Comparison of ENCODE assay signal across 8 cellular contexts in the genomic region with DNA sequence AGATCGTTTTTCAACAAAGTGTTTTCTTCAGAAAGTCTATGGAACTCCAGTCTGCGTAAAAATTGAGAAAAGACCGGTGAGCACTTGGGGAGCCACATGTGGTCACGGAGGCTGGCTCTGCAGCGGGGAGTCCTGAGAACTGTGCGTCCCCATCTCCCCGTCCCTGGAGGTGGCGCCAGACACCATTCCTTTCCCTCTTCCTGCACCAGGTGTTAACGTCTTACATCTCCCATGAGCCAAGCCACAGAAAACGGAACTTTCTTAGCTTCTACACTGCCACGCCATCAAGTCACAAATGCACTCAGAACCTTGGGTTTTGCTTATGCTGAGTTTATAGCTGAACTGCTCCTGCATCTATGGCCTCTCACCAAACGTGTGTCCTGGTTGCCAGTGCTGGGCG.
DNase-seq lines count a peak whose midpoint lies in the region; ATAC-seq and TF ChIP-seq lines count a peak whose summit lies in the region.

No MANE protein-coding gene starts in this region.

- no peak overlapping the region for H3K4me3 Mint-ChIP-seq in stimulated activated effector memory CD8-positive, alpha-beta T cell treated with anti-CD3 and anti-CD28 coated beads, Interleukin-12 subunit alpha, Interleukin-12 subunit beta, amount 100 ng/mL, for 72 hours

- DNase-seq in activated CD4-positive, alpha-beta T cell treated with anti-CD3 and anti-CD28 coated beads for 4 hours = peak; percentile 26 to 31
- peak; percentile 10 for DNase-seq in fibroblast of the conjunctiva (ENCODE audit: low read depth)
- no peak for DNase-seq in stimulated activated effector memory CD8-positive, alpha-beta T cell treated with anti-CD3 and anti-CD28 coated beads, Interleukin-12 subunit alpha, Interleukin-12 subunit beta, amount 100 ng/mL, for 72 hours (ENCODE audit: low spot score in 2 of 2)
- DNase-seq in AG08395 (ENCODE audit: low spot score) = no peak

- H3K9me3 Mint-ChIP-seq in stimulated activated effector memory CD8-positive, alpha-beta T cell treated with anti-CD3 and anti-CD28 coated beads, Interleukin-12 subunit alpha, Interleukin-12 subunit beta, amount 100 ng/mL, for 72 hours = no peaks in the 10 kb centered on the region

- H3K27ac ChIP-seq in C4-2B = no peak overlapping the region

- ATAC-seq in GM19035 (IDR thresholded peaks at IDR 0.05; ENCODE audit: unreplicated experiment) (peak; percentile 55), HG02571 (IDR thresholded peaks at IDR 0.05; ENCODE audit: unreplicated experiment) (no peak)
- peak; percentile 57 for ATAC-seq in stimulated activated effector memory CD8-positive, alpha-beta T cell treated with anti-CD3 and anti-CD28 coated beads, Interleukin-12 subunit alpha, Interleukin-12 subunit beta, amount 100 ng/mL, for 72 hours

- peak; percentile 74 for TF ChIP-seq RAD21 in Ishikawa (IDR thresholded peaks at IDR 0.05; ENCODE audit: low read depth)

- TF ChIP-seq EP300 in Ishikawa (IDR thresholded peaks at IDR 0.05; ENCODE audit: borderline replicate concordance) = no peak

- TF ChIP-seq CTCF in C4-2B (conservative IDR thresholded peaks at IDR 0.05) = peak; percentile 72

- no peak overlapping the region for H3K27ac Mint-ChIP-seq in stimulated activated effector memory CD8-positive, alpha-beta T cell treated with anti-CD3 and anti-CD28 coated beads, Interleukin-12 subunit alpha, Interleukin-12 subunit beta, amount 100 ng/mL, for 72 hours

- H3K4me1 Mint-ChIP-seq in stimulated activated effector memory CD8-positive, alpha-beta T cell treated with anti-CD3 and anti-CD28 coated beads, Interleukin-12 subunit alpha, Interleukin-12 subunit beta, amount 100 ng/mL, for 72 hours = no peaks in the 10 kb centered on the region

- H3K36me3 Mint-ChIP-seq in stimulated activated effector memory CD8-positive, alpha-beta T cell treated with anti-CD3 and anti-CD28 coated beads, Interleukin-12 subunit alpha, Interleukin-12 subunit beta, amount 100 ng/mL, for 72 hours = no peaks in the 10 kb centered on the region

TF ChIP-seq in Ishikawa, 13 proteins besides CTCF, POLR2A, EP300 and RAD21:
- TF ChIP-seq ZBTB7A (IDR thresholded peaks at IDR 0.05; ENCODE audit: low read depth) = no peak
- no peak for TF ChIP-seq CEBPB (IDR thresholded peaks at IDR 0.05)
- no peak for TF ChIP-seq YY1 (IDR thresholded peaks at IDR 0.05; ENCODE audit: low read depth)
- TF ChIP-seq, protein P1, sequence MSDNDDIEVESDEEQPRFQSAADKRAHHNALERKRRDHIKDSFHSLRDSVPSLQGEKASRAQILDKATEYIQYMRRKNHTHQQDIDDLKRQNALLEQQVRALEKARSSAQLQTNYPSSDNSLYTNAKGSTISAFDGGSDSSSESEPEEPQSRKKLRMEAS (IDR thresholded peaks at IDR 0.05) = no peak
- no peak for TF ChIP-seq TAF1 (IDR thresholded peaks at IDR 0.05; ENCODE audit: low read depth)
- TF ChIP-seq, protein P2, sequence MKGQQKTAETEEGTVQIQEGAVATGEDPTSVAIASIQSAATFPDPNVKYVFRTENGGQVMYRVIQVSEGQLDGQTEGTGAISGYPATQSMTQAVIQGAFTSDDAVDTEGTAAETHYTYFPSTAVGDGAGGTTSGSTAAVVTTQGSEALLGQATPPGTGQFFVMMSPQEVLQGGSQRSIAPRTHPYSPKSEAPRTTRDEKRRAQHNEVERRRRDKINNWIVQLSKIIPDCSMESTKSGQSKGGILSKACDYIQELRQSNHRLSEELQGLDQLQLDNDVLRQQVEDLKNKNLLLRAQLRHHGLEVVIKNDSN (IDR thresholded peaks at IDR 0.05) = no peak
- TF ChIP-seq FOXM1 (IDR thresholded peaks at IDR 0.05; ENCODE audit: borderline replicate concordance, low read depth) = no peak
- no peak for TF ChIP-seq TEAD4 (IDR thresholded peaks at IDR 0.05)
- TF ChIP-seq EGR1 (IDR thresholded peaks at IDR 0.05) = no peak
- no peak for TF ChIP-seq NFIC (IDR thresholded peaks at IDR 0.05)
- TF ChIP-seq, protein P3, sequence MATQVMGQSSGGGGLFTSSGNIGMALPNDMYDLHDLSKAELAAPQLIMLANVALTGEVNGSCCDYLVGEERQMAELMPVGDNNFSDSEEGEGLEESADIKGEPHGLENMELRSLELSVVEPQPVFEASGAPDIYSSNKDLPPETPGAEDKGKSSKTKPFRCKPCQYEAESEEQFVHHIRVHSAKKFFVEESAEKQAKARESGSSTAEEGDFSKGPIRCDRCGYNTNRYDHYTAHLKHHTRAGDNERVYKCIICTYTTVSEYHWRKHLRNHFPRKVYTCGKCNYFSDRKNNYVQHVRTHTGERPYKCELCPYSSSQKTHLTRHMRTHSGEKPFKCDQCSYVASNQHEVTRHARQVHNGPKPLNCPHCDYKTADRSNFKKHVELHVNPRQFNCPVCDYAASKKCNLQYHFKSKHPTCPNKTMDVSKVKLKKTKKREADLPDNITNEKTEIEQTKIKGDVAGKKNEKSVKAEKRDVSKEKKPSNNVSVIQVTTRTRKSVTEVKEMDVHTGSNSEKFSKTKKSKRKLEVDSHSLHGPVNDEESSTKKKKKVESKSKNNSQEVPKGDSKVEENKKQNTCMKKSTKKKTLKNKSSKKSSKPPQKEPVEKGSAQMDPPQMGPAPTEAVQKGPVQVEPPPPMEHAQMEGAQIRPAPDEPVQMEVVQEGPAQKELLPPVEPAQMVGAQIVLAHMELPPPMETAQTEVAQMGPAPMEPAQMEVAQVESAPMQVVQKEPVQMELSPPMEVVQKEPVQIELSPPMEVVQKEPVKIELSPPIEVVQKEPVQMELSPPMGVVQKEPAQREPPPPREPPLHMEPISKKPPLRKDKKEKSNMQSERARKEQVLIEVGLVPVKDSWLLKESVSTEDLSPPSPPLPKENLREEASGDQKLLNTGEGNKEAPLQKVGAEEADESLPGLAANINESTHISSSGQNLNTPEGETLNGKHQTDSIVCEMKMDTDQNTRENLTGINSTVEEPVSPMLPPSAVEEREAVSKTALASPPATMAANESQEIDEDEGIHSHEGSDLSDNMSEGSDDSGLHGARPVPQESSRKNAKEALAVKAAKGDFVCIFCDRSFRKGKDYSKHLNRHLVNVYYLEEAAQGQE (IDR thresholded peaks at IDR 0.05; ENCODE audit: low read depth) = no peak
- no peak for TF ChIP-seq TCF12 (IDR thresholded peaks at IDR 0.05; ENCODE audit: low read depth)
- TF ChIP-seq CREB1 (IDR thresholded peaks at IDR 0.05; ENCODE audit: low read depth) = no peak

Comparison
In these comparisons a context has a peak if more than half of its experiments do, and no peak if none do; other contexts are left out.
1. DNase-seq: peak in activated CD4-positive, alpha-beta T cell treated with anti-CD3 and anti-CD28 coated beads for 4 hours (2 of 2) and fibroblast of the conjunctiva (single experiment); none in stimulated activated effector memory CD8-positive, alpha-beta T cell treated with anti-CD3 and anti-CD28 coated beads, Interleukin-12 subunit alpha, Interleukin-12 subunit beta, amount 100 ng/mL, for 72 hours (0 of 2) and AG08395 (single experiment).